Comparison of ENCODE assay signal across 1 cellular context in the genomic region with DNA sequence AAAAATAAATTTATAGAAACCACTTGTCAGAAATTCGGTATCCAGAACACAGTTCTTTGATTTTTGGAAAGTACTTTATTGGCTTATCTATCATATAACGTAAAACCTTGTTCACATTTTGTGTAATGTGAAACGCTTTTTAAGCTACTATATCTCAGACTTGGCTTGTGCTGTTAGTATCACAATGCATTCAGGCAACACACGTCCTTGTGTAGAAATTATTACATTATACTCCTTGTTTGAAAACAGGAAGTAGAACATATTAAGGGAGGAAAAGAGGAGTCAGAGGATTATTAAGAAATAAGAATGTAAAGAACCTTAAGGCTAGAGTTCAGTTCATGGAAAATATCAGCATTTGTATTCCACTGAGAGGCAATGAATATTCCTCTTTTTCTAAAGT.
TF ChIP-seq lines count a peak whose summit lies in the region.

No MANE protein-coding gene starts in this region.

TF ChIP-seq in A549, 52 proteins besides CTCF, POLR2A, EP300 and RAD21 (continued from another document):
- TF ChIP-seq PBX3 (IDR thresholded peaks at IDR 0.05) (no peak), POLR2AphosphoS2 (conservative IDR thresholded peaks at IDR 0.05; ENCODE audit: low read length) (no peak)
